ENCODE assay signal across 8 cellular contexts in genomic region chr1:192539450-192540132, GRCh38. TPM values are rescaled to one million over a fixed set of nuclear protein-coding genes. Genes with fewer than 3 reads are reported as not detected.
DNase-seq lines count a peak whose midpoint lies in the region; ATAC-seq and TF ChIP-seq lines count a peak whose summit lies in the region.

No MANE protein-coding gene starts in this region.

- intact Hi-C loops in Panc1 (cut with micrococcal nuclease; ENCODE audit: unreplicated experiment) = no loop called here

- no peak for DNase-seq in Panc1 (ENCODE audit: low read depth, low spot score)
- peak; percentile 5 for DNase-seq in endothelial cell (ENCODE audit: low spot score)
- DNase-seq in stimulated activated CD4-positive, alpha-beta T cell treated with anti-CD3 and anti-CD28 coated beads, Interleukin-12 subunit alpha, Interleukin-12 subunit beta, amount 100 ng/mL, for 4 hours = no peak
- DNase-seq in occipital lobe (lab: John Stamatoyannopoulos, UW) = no peak
- no peak for DNase-seq in SKM-1 treated with dmso at 0.1 percent for 144 hours (lab: John Stamatoyannopoulos, UW; ENCODE audit: unreplicated experiment)

- H3K4me1 ChIP-seq in Panc1 (ENCODE audit: control insufficient read depth, insufficient read depth, low read length) = peaks cover 5% of the 10 kb centered on the region

- H3K27me3 Mint-ChIP-seq in endothelial cell (ENCODE audit: unreplicated experiment) = peaks cover 1% of the 10 kb centered on the region
- H3K27me3 Mint-ChIP-seq in nephron (ENCODE audit: low read depth) = no peaks in the 10 kb centered on the region

- H3K4me3 ChIP-seq in Panc1 (ENCODE audit: low read depth in 2 of 2, low read length in 2 of 2) = no peak overlapping the region

- no peak overlapping the region for H3K27ac ChIP-seq in Panc1 (ENCODE audit: low read length)

- in situ Hi-C loops in Panc1 (cut with HindIII; ENCODE audit: low pct_unique_long_range_greater_than_20kb, low sequenced_read_pairs) = no loop called here

- H3K27ac Mint-ChIP-seq in endothelial cell (ENCODE audit: unreplicated experiment) = peak overlapping the region; percentile 95
- H3K27ac Mint-ChIP-seq in nephron = peak overlapping the region; percentile 96 to 99 (median 97)

- no peaks in the 10 kb centered on the region for H3K9me3 Mint-ChIP-seq in endothelial cell (ENCODE audit: unreplicated experiment)
- peaks cover 4% of the 10 kb centered on the region for H3K9me3 Mint-ChIP-seq in nephron

- CTCF ChIA-PET in Panc1 (lab: Charles Lee) = no interaction called here

- no peaks in the 10 kb centered on the region for H3K36me3 Mint-ChIP-seq in endothelial cell (ENCODE audit: low read depth, unreplicated experiment)
- no peaks in the 10 kb centered on the region for H3K36me3 Mint-ChIP-seq in nephron (ENCODE audit: low read depth)

- peaks cover 3% of the 10 kb centered on the region for H3K4me1 Mint-ChIP-seq in endothelial cell (ENCODE audit: unreplicated experiment)
- H3K4me1 Mint-ChIP-seq in nephron = peaks cover 40% of the 10 kb centered on the region

- no peaks in the 10 kb centered on the region for H3K9me3 ChIP-seq in Panc1 (ENCODE audit: control insufficient read depth, insufficient read depth, low read depth, low read length)

- POLR2A ChIA-PET in Panc1 (lab: Charles Lee) = no interaction called here

- ATAC-seq in GM21529 (IDR thresholded peaks at IDR 0.05; ENCODE audit: unreplicated experiment) (peak; percentile 1), Panc1 (peak; percentile 93), HG03108 (IDR thresholded peaks at IDR 0.05; ENCODE audit: unreplicated experiment) (no peak)

- H3K4me3 Mint-ChIP-seq in endothelial cell (ENCODE audit: unreplicated experiment) = no peak overlapping the region
- H3K4me3 Mint-ChIP-seq in nephron = peak overlapping the region in 1 of 3 experiments; percentile 31

- no TSS peak for BruUV-seq in Panc1 (replicated peaks; lab: Mats Ljungman, UMichigan)

- H3K36me3 ChIP-seq in Panc1 (ENCODE audit: control insufficient read depth, insufficient read depth, low read length) = no peaks in the 10 kb centered on the region

- TF ChIP-seq CTCF in Panc1 (IDR thresholded peaks at IDR 0.05) (no peak), endothelial cell (IDR thresholded peaks at IDR 0.05; ENCODE audit: unreplicated experiment) (no peak), nephron (IDR thresholded peaks at IDR 0.05; ENCODE audit: unreplicated experiment in 3 of 3) (no peak)

- H3K27me3 ChIP-seq in Panc1 (ENCODE audit: control insufficient read depth, insufficient read depth, low read length) = no peaks in the 10 kb centered on the region

RNA-seq across cellular contexts. Expression of gene RGS1, which starts 36.0 kb away (rescaled TPM):
- not detected for total RNA-seq in Panc1 (2021; ENCODE audit: unreplicated experiment)
- polyA plus RNA-seq in Panc1 (2012; ENCODE audit: insufficient read length) = not detected
- not detected for total RNA-seq in endothelial cell (ENCODE audit: unreplicated experiment)
- 18.1 TPM for total RNA-seq in occipital lobe

Comparison
In these comparisons a context has a peak if more than half of its experiments do, and no peak if none do; other contexts are left out.
1. RNA of gene RGS1, which starts 36.0 kb away (total RNA-seq): 18.1 TPM in occipital lobe (single experiment); not detected in Panc1 (single experiment) and not detected in endothelial cell (single experiment); every median in the first group is over 10 times any median in the second.